18 cellular contexts compared by ENCODE assay signal in the genomic region with DNA sequence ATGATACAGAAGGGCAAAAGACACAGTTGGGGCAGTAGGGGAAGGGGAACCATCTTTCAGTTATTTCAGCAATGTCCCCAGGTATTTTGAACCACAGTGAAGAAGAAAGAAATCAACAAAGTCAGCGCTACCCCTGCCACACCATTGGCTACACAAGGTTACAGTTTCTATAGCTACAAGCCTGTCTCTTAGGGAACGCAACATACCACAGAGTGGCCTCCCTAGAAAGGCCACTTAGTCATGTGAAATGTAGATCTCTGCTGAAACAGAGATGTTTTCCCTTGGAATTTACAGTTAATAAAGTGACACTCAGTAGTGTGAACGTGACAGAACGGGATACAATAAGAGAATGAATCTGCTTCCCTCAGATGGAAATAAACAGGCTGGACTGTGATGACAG. TPM values are rescaled to one million over a fixed set of nuclear protein-coding genes. Genes with fewer than 3 reads are reported as not detected.
"Had no signal": no experiment of that assay in that cellular context is flagged by ENCODE, and none has a peak within 500 bp of the region (broad histone marks: within the 10 kb centered on the region; RNA-seq: fewer than 3 reads in every experiment).

No MANE protein-coding gene starts in this region.

- ATAC-seq: activated CD8-positive, alpha-beta T cell treated with anti-CD3 and anti-CD28 coated beads, Interleukin-2, amount 10 ng/mL, durations not matched to agents 7 days and 5 days; body of pancreas; foreskin keratinocyte; stimulated activated naive B cell treated with anti-CD40 and anti-IgM and Interleukin-4, amounts not matched to agents 10 μg/mL and 1 μg/mL and 100 μg/mL, for 72 hours had no signal

- H3K27me3 ChIP-seq: body of pancreas, foreskin keratinocyte, transverse colon had no signal

- H3K27ac Mint-ChIP-seq: activated CD8-positive, alpha-beta T cell treated with anti-CD3 and anti-CD28 coated beads, Interleukin-2, amount 10 ng/mL, durations not matched to agents 7 days and 5 days; activated naive CD8-positive, alpha-beta T cell; stimulated activated naive B cell treated with anti-CD40 and anti-IgM and Interleukin-4, amounts not matched to agents 10 μg/mL and 1 μg/mL and 100 μg/mL, for 72 hours had no signal

- H3K27ac ChIP-seq: body of pancreas, foreskin keratinocyte, SK-N-MC, WERI-Rb-1 had no signal

- H3K27me3 Mint-ChIP-seq: activated naive CD8-positive, alpha-beta T cell; central memory CD8-positive, alpha-beta T cell; stimulated activated naive B cell treated with anti-CD40 and anti-IgM and Interleukin-4, amounts not matched to agents 10 μg/mL and 1 μg/mL and 100 μg/mL, for 72 hours had no signal

- H3K4me3 ChIP-seq: body of pancreas, SK-N-MC, transverse colon had no signal

- H3K9me3 Mint-ChIP-seq: central memory CD8-positive, alpha-beta T cell; stimulated activated naive B cell treated with anti-CD40 and anti-IgM and Interleukin-4, amounts not matched to agents 10 μg/mL and 1 μg/mL and 100 μg/mL, for 72 hours had no signal

- H3K9me3 ChIP-seq: body of pancreas, transverse colon had no signal

- H3K36me3 Mint-ChIP-seq: activated naive CD8-positive, alpha-beta T cell; stimulated activated naive B cell treated with anti-CD40 and anti-IgM and Interleukin-4, amounts not matched to agents 10 μg/mL and 1 μg/mL and 100 μg/mL, for 72 hours had no signal

- H3K4me3 Mint-ChIP-seq: activated CD8-positive, alpha-beta T cell treated with anti-CD3 and anti-CD28 coated beads, Interleukin-2, amount 10 ng/mL, durations not matched to agents 7 days and 5 days; activated naive CD8-positive, alpha-beta T cell; central memory CD8-positive, alpha-beta T cell; stimulated activated naive B cell treated with anti-CD40 and anti-IgM and Interleukin-4, amounts not matched to agents 10 μg/mL and 1 μg/mL and 100 μg/mL, for 72 hours had no signal

- H3K36me3 ChIP-seq: transverse colon, WERI-Rb-1 had no signal

- DNase-seq: activated CD4-positive, alpha-beta T cell treated with anti-CD3 and anti-CD28 coated beads for 48 hours; activated CD8-positive, alpha-beta memory T cell treated with anti-CD3 and anti-CD28 coated beads, Interleukin-2, amount 50 U/mL, for 4 hours; activated CD8-positive, alpha-beta T cell treated with anti-CD3 and anti-CD28 coated beads, Interleukin-2, amount 10 ng/mL, durations not matched to agents 7 days and 5 days; activated gamma-delta T cell; activated T-cell treated with anti-CD3 and anti-CD28 coated beads, Interleukin-2, amount 50 U/mL, for 48 hours; amniotic stem cell; effector CD8-positive, alpha-beta T cell; foreskin keratinocyte; kidney glomerular epithelial cell; midbrain; stimulated activated CD4-positive, alpha-beta T cell treated with anti-CD3 and anti-CD28 coated beads, Interleukin-2, amount 100 ng/mL, for 48 hours; stimulated activated naive B cell treated with anti-CD40 and anti-IgM and Interleukin-4, amounts not matched to agents 10 μg/mL and 1 μg/mL and 100 μg/mL, for 72 hours; WERI-Rb-1 had no signal

RNA-seq across cellular contexts. Expression of gene MCHR1, which starts 54.6 kb away (rescaled TPM):
- total RNA-seq: activated CD8-positive, alpha-beta T cell treated with anti-CD3 and anti-CD28 coated beads, Interleukin-2, amount 10 ng/mL, durations not matched to agents 7 days and 5 days; body of pancreas had no signal
